ENCODE assay signal across 1 cellular context in genomic region chr10:95264227-95265051, GRCh38.
TF ChIP-seq lines count a peak whose summit lies in the region.

No MANE protein-coding gene starts in this region.

TF ChIP-seq in HepG2, 621 proteins besides CTCF, POLR2A, EP300 and RAD21 (continued from another document):
- TF ChIP-seq ZNF781 (CRISPR knock-in tag; IDR thresholded peaks at IDR 0.05; ENCODE audit: borderline replicate concordance, not compliant biosample characterization) (no peak), NFYB (CRISPR knock-in tag; IDR thresholded peaks at IDR 0.05) (no peak), LBX2 (CRISPR knock-in tag; IDR thresholded peaks at IDR 0.05; ENCODE audit: borderline replicate concordance) (no peak), RBM22 (optimal IDR thresholded peaks at IDR 0.05; ENCODE audit: low read length) (no peak), FOXO4 (CRISPR knock-in tag; conservative IDR thresholded peaks at IDR 0.05) (no peak), TCF7L2 (IDR thresholded peaks at IDR 0.05; ENCODE audit: low read depth, low read length) (no peak), LCORL (IDR thresholded peaks at IDR 0.05) (no peak), LCORL (CRISPR knock-in tag; IDR thresholded peaks at IDR 0.05) (no peak)
